In the genomic region with DNA sequence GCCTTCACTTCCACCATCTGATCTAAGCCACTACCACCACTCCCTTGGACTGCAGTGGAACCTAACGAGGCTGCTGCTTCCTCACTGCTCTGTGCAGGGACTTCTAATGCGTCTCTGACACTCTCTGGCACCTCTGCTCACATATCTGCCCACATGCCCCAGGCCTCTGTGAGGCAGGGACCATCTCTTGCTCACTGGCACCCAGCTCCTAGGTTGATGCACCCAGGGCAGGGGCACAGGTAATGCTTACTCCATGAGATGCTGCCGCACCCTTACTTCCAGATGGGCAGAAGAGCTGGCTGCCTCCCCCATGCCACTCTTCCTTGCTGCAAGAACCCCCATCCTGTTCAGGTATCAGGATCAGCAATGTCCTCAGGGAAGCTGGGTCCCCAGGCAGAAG, we compare ENCODE assay signal across 20 cellular contexts.
"Had no signal": no experiment of that assay in that cellular context is flagged by ENCODE, and none has a peak within 500 bp of the region (broad histone marks: within the 10 kb centered on the region; RNA-seq: fewer than 3 reads in every experiment).

No MANE protein-coding gene starts in this region.

- H3K36me3 ChIP-seq: gastroesophageal sphincter, right lobe of liver, thoracic aorta, vagina had no signal

- H3K4me1 ChIP-seq: gastroesophageal sphincter, right lobe of liver, vagina had no signal

- DNase-seq: activated CD4-positive, alpha-beta memory T cell treated with anti-CD3 and anti-CD28 coated beads for 36 hours; activated CD4-positive, alpha-beta T cell treated with anti-CD3 and anti-CD28 coated beads for 48 hours; activated CD8-positive, alpha-beta memory T cell treated with anti-CD3 and anti-CD28 coated beads, Interleukin-2, amount 50 U/mL, for 4 hours; activated gamma-delta T cell treated with Interleukin-2 at 50 U/mL for 16 hours; activated naive CD4-positive, alpha-beta T cell treated with anti-CD3 and anti-CD28 coated beads, Interleukin-2, amount 50 U/mL, for 16 hours; hippocampal formation; left colon; natural killer cell; stimulated activated naive CD4-positive, alpha-beta T cell had no signal

- H3K4me1 Mint-ChIP-seq: memory B cell, natural killer cell had no signal

- H3K9me3 Mint-ChIP-seq: activated CD4-positive, alpha-beta memory T cell treated with anti-CD3 and anti-CD28 coated beads for 36 hours; memory B cell; natural killer cell; type B pancreatic cell had no signal

- H3K36me3 Mint-ChIP-seq: activated CD4-positive, alpha-beta memory T cell treated with anti-CD3 and anti-CD28 coated beads for 36 hours; memory B cell; natural killer cell; type B pancreatic cell had no signal

- H3K27ac Mint-ChIP-seq: activated CD4-positive, alpha-beta memory T cell treated with anti-CD3 and anti-CD28 coated beads for 36 hours; activated T-helper 1 cell treated with anti-CD3 and anti-CD28 coated beads, Interleukin-12 subunit alpha, Interleukin-12 subunit beta, Interleukin-2, Interleukin-4 antibody, amounts not matched to agents 30 ng/mL and 10 ng/mL and 1 ng/mL, durations not matched to agents 14 hours and 24 hours and 36 hours; memory B cell; natural killer cell; type B pancreatic cell had no signal

- ATAC-seq: gastroesophageal sphincter, left colon, natural killer cell, right lobe of liver had no signal

- H3K27ac ChIP-seq: coronary artery, gastroesophageal sphincter, right lobe of liver, SK-N-MC, skin epidermis, thoracic aorta, vagina, VCaP had no signal

- H3K4me3 ChIP-seq: coronary artery, gastroesophageal sphincter, right lobe of liver, SK-N-MC, skin epidermis, thoracic aorta, vagina had no signal

- H3K4me3 Mint-ChIP-seq: activated CD4-positive, alpha-beta memory T cell treated with anti-CD3 and anti-CD28 coated beads for 36 hours; activated T-helper 1 cell treated with anti-CD3 and anti-CD28 coated beads, Interleukin-12 subunit alpha, Interleukin-12 subunit beta, Interleukin-2, Interleukin-4 antibody, amounts not matched to agents 30 ng/mL and 10 ng/mL and 1 ng/mL, durations not matched to agents 14 hours and 24 hours and 36 hours; memory B cell; natural killer cell; type B pancreatic cell had no signal

- H3K9me3 ChIP-seq: gastroesophageal sphincter, right lobe of liver, thoracic aorta, vagina had no signal

- H3K27me3 ChIP-seq: gastroesophageal sphincter, right lobe of liver, vagina had no signal
